ENCODE assay signal across 12 cellular contexts in genomic region chr12:101459642-101460346, GRCh38. TPM values are rescaled to one million over a fixed set of nuclear protein-coding genes. Genes with fewer than 3 reads are reported as not detected.
DNase-seq lines count a peak whose midpoint lies in the region; TF ChIP-seq lines count a peak whose summit lies in the region.
"Had no signal": no experiment of that assay in that cellular context is flagged by ENCODE, and none has a peak within 500 bp of the region (broad histone marks: within the 10 kb centered on the region; RNA-seq: fewer than 3 reads in every experiment).

No MANE protein-coding gene starts in this region.

- no peak overlapping the region for H3K27ac Mint-ChIP-seq in neural progenitor cell

- no peaks in the 10 kb centered on the region for H3K36me3 ChIP-seq in colonic mucosa
- H3K36me3 ChIP-seq in neural progenitor cell: no peaks in the 10 kb centered on the region

- no peak overlapping the region for H3K4me2 ChIP-seq in neural progenitor cell

- TF ChIP-seq CTCF in colonic mucosa (IDR thresholded peaks at IDR 0.05) (no peak), GM10266 (IDR thresholded peaks at IDR 0.05; ENCODE audit: control insufficient read depth, insufficient read depth, low read depth, missing control alignments) (no peak), neural progenitor cell (IDR thresholded peaks at IDR 0.05) (no peak)

- H3K9me3 Mint-ChIP-seq in neural progenitor cell: peaks cover 4% of the 10 kb centered on the region

- DNase-seq in GM04504 (ENCODE audit: low read depth) (peak; percentile 8), MV-4-11 (lab: John Stamatoyannopoulos, UW) (peak; percentile 57), colonic mucosa (peak; percentile 29), renal cortical epithelial cell (ENCODE audit: low read depth) (peak; percentile 10), GM10266 (ENCODE audit: extremely low spot score) (no peak), neural progenitor cell (ENCODE audit: low spot score) (no peak), cortex of kidney (lab: John Stamatoyannopoulos, UW) (no peak), amygdala (lab: John Stamatoyannopoulos, UW) (no peak)
- DNase-seq: activated CD4-positive, alpha-beta T cell treated with anti-CD3 and anti-CD28 coated beads for 4 hours; kidney glomerular epithelial cell; NCI-H187 had no signal

- peaks cover 2% of the 10 kb centered on the region for H3K27me3 Mint-ChIP-seq in neural progenitor cell (ENCODE audit: insufficient read depth, low read depth)

- H3K4me3 ChIP-seq in colonic mucosa: no peak overlapping the region
- H3K4me3 ChIP-seq in neural progenitor cell: no peak overlapping the region

- H3K27ac ChIP-seq in colonic mucosa (no peak overlapping the region), neural progenitor cell (no peak overlapping the region)

- H3K27me3 ChIP-seq in colonic mucosa (no peaks in the 10 kb centered on the region), neural progenitor cell (no peaks in the 10 kb centered on the region)

- H3K4me3 Mint-ChIP-seq in neural progenitor cell: no peak overlapping the region

- H2AFZ ChIP-seq in neural progenitor cell (replicated peaks): no peak overlapping the region

- H3K9ac ChIP-seq in colonic mucosa (ENCODE audit: low read depth in 2 of 2, low read length in 2 of 2): no peak overlapping the region
- no peak overlapping the region for H3K9ac ChIP-seq in neural progenitor cell

- H3K36me3 Mint-ChIP-seq in neural progenitor cell: no peaks in the 10 kb centered on the region

- H3K4me1 ChIP-seq in colonic mucosa: peaks cover 5% of the 10 kb centered on the region
- H3K4me1 ChIP-seq in neural progenitor cell: no peaks in the 10 kb centered on the region

- no peaks in the 10 kb centered on the region for H3F3A ChIP-seq in neural progenitor cell (ENCODE audit: low read depth)

- intact Hi-C loops in colonic mucosa (cut with DNase I): no loop called here

- no peaks in the 10 kb centered on the region for H3K9me3 ChIP-seq in colonic mucosa
- no peaks in the 10 kb centered on the region for H3K9me3 ChIP-seq in neural progenitor cell (ENCODE audit: low read depth)

- H3K4me1 Mint-ChIP-seq in neural progenitor cell: no peaks in the 10 kb centered on the region

- no peaks in the 10 kb centered on the region for H4K20me1 ChIP-seq in neural progenitor cell (ENCODE audit: low read depth)

- no peaks in the 10 kb centered on the region for H3K79me2 ChIP-seq in neural progenitor cell (ENCODE audit: low read depth)

RNA-seq across cellular contexts. Expression of gene SPIC, which starts 15.3 kb away (rescaled TPM):
- total RNA-seq in colonic mucosa: not detected
- total RNA-seq in renal cortical epithelial cell: not detected in 2 replicates
- not detected in 2 replicates for total RNA-seq in neural progenitor cell (ENCODE audit: low replicate concordance)
- total RNA-seq: subcutaneous adipose tissue had no signal

RNA-seq across cellular contexts. Expression of gene ARL1, which starts 52.2 kb away (rescaled TPM):
- total RNA-seq in colonic mucosa (100 to 1,000 TPM in 1 of 2 donors, 10 to 100 TPM in 1; 96.4 to 100 TPM), renal cortical epithelial cell (112 and 213 TPM in 2 replicates), neural progenitor cell (ENCODE audit: low replicate concordance) (47.5 and 89.8 TPM in 2 replicates)

Comparison
In these comparisons a context has a peak if more than half of its experiments do, and no peak if none do; other contexts are left out.
1. DNase-seq: peak in GM04504 (single experiment), MV-4-11 (single experiment), colonic mucosa (single experiment) and renal cortical epithelial cell (single experiment); none in GM10266 (single experiment), neural progenitor cell (single experiment), cortex of kidney (single experiment) and amygdala (0 of 56).